ENCODE assay signal across 9 cellular contexts in genomic region chr2:54590216-54590961, GRCh38.
DNase-seq lines count a peak whose midpoint lies in the region; ATAC-seq, FAIRE-seq and TF ChIP-seq lines count a peak whose summit lies in the region.
"Had no signal": no experiment of that assay in that cellular context is flagged by ENCODE, and none has a peak within 500 bp of the region (broad histone marks: within the 10 kb centered on the region; RNA-seq: fewer than 3 reads in every experiment).

No MANE protein-coding gene starts in this region.

- H3K4me1 ChIP-seq in A549: peaks cover 67% of the 10 kb centered on the region

- H3K27me3 Mint-ChIP-seq in activated naive CD8-positive, alpha-beta T cell treated with anti-CD3 and anti-CD28 coated beads, Interleukin-2, amount 50 U/mL, for 24 hours: no peaks in the 10 kb centered on the region
- no peaks in the 10 kb centered on the region for H3K27me3 Mint-ChIP-seq in mesothelial cell of epicardium (ENCODE audit: low read depth)

- peak overlapping the region; percentile 40 for H3K27ac Mint-ChIP-seq in activated naive CD8-positive, alpha-beta T cell treated with anti-CD3 and anti-CD28 coated beads, Interleukin-2, amount 50 U/mL, for 24 hours
- H3K27ac Mint-ChIP-seq in mesothelial cell of epicardium: peak overlapping the region; percentile 1

- TF ChIP-seq EP300 in A549 (IDR thresholded peaks at IDR 0.05): no peak

- H3K4me1 Mint-ChIP-seq in activated naive CD8-positive, alpha-beta T cell treated with anti-CD3 and anti-CD28 coated beads, Interleukin-2, amount 50 U/mL, for 24 hours: peaks cover 87% of the 10 kb centered on the region
- peaks cover 47% of the 10 kb centered on the region for H3K4me1 Mint-ChIP-seq in mesothelial cell of epicardium

- FAIRE-seq in A549 (lab: Jason Lieb, UNC) (peak; percentile 63), GM12891 (lab: Jason Lieb, UNC) (peak; percentile 64)

- no peaks in the 10 kb centered on the region for H3K36me3 Mint-ChIP-seq in activated naive CD8-positive, alpha-beta T cell treated with anti-CD3 and anti-CD28 coated beads, Interleukin-2, amount 50 U/mL, for 24 hours (ENCODE audit: low read depth)
- no peaks in the 10 kb centered on the region for H3K36me3 Mint-ChIP-seq in mesothelial cell of epicardium

- H3K9me3 Mint-ChIP-seq in activated naive CD8-positive, alpha-beta T cell treated with anti-CD3 and anti-CD28 coated beads, Interleukin-2, amount 50 U/mL, for 24 hours: no peaks in the 10 kb centered on the region
- H3K9me3 Mint-ChIP-seq in mesothelial cell of epicardium: no peaks in the 10 kb centered on the region

- TF ChIP-seq POLR2A in A549 (IDR thresholded peaks at IDR 0.05; ENCODE audit: low read length): no peak
- TF ChIP-seq POLR2A in GM12891 (IDR thresholded peaks at IDR 0.05; ENCODE audit: low read depth, low read length): no peak

- no peak overlapping the region for H3K4me3 ChIP-seq in A549

- no peak for ATAC-seq in A549
- ATAC-seq in activated naive CD8-positive, alpha-beta T cell treated with anti-CD3 and anti-CD28 coated beads, Interleukin-2, amount 50 U/mL, for 24 hours: no peak
- ATAC-seq in GM21717 (IDR thresholded peaks at IDR 0.05; ENCODE audit: unreplicated experiment): no peak

- H3K9me3 ChIP-seq in A549: no peaks in the 10 kb centered on the region

- 54% methylated on average over 6 of the region's 6 CpGs for WGBS in A549 (ENCODE audit: missing lambda C conversion rate)

- POLR2A ChIA-PET in A549 (lab: Yijun Ruan, JAX): interaction anchor here (3.4 kb wide), 1 partner anchor 19 kb away, joined by 8 read pairs; no protein-coding TSS in a partner anchor

- TF ChIP-seq RAD21 in A549 (conservative IDR thresholded peaks at IDR 0.05 in 1 of 2, IDR thresholded peaks at IDR 0.05 in 1 of 2): no peak

- H3K4me3 Mint-ChIP-seq in activated naive CD8-positive, alpha-beta T cell treated with anti-CD3 and anti-CD28 coated beads, Interleukin-2, amount 50 U/mL, for 24 hours: peak overlapping the region; percentile 68
- H3K4me3 Mint-ChIP-seq in mesothelial cell of epicardium: no peak overlapping the region

- no peak for DNase-seq in A549 (ENCODE audit: low read depth in 1 of 2, low spot score in 1 of 2)
- DNase-seq in GM12891 (ENCODE audit: insufficient read length, low spot score): no peak
- DNase-seq in activated naive CD8-positive, alpha-beta T cell treated with anti-CD3 and anti-CD28 coated beads, Interleukin-2, amount 50 U/mL, for 24 hours: no peak
- no peak for DNase-seq in mesothelial cell of epicardium (ENCODE audit: low spot score in 2 of 2, unreplicated experiment in 2 of 2)
- no peak for DNase-seq in Ammon's horn (ENCODE audit: low spot score)
- no peak for DNase-seq in glomerular visceral epithelial cell (ENCODE audit: extremely low spot score)
- no peak for DNase-seq in OCI-M2 (lab: John Stamatoyannopoulos, UW; ENCODE audit: unreplicated experiment)
- DNase-seq: posterior cingulate gyrus had no signal

- TF ChIP-seq CTCF in A549 (IDR thresholded peaks at IDR 0.05) (no peak), mesothelial cell of epicardium (IDR thresholded peaks at IDR 0.05; ENCODE audit: unreplicated experiment) (no peak)

- peak overlapping the region; percentile 64 for H3K4me2 ChIP-seq in A549

- H3K27ac ChIP-seq in A549: peak overlapping the region; percentile 42 to 78

- CTCF ChIA-PET in A549 (lab: Yijun Ruan, JAX): interaction anchor here (0.9 to 1.0 kb wide), 2 partner anchors 9 to 19 kb away, joined by 3 read pairs; no protein-coding TSS in a partner anchor

TF ChIP-seq in A549, 52 proteins besides CTCF, POLR2A, EP300 and RAD21:
- TF ChIP-seq SMC3 (IDR thresholded peaks at IDR 0.05): no peak
- no peak for TF ChIP-seq RFX5 (IDR thresholded peaks at IDR 0.05)
- no peak for TF ChIP-seq ZNF302 (CRISPR knock-in tag; IDR thresholded peaks at IDR 0.05)
- no peak for TF ChIP-seq ZC3H11A (IDR thresholded peaks at IDR 0.05)
- no peak for TF ChIP-seq FOSL2 (IDR thresholded peaks at IDR 0.05)
- peak; percentile 17; the same call in 1 of the 2 replicates for TF ChIP-seq FOSL2 (CRISPR knock-in tag; IDR thresholded peaks at IDR 0.05)
- TF ChIP-seq NFE2L2 (conservative IDR thresholded peaks at IDR 0.05; ENCODE audit: low read length): peak; percentile 26; the same call in 1 of the 2 replicates
- TF ChIP-seq CBX8 (IDR thresholded peaks at IDR 0.05): no peak
- peak; percentile 64 for TF ChIP-seq MAFK (IDR thresholded peaks at IDR 0.05; ENCODE audit: partially characterized antibody)

TF ChIP-seq in GM12891, 5 proteins besides CTCF, POLR2A, EP300 and RAD21:
- TF ChIP-seq PAX5 (IDR thresholded peaks at IDR 0.05; ENCODE audit: insufficient read depth, low read length, severe bottlenecking): no peak
